1 cellular context compared by ENCODE assay signal in the genomic region with DNA sequence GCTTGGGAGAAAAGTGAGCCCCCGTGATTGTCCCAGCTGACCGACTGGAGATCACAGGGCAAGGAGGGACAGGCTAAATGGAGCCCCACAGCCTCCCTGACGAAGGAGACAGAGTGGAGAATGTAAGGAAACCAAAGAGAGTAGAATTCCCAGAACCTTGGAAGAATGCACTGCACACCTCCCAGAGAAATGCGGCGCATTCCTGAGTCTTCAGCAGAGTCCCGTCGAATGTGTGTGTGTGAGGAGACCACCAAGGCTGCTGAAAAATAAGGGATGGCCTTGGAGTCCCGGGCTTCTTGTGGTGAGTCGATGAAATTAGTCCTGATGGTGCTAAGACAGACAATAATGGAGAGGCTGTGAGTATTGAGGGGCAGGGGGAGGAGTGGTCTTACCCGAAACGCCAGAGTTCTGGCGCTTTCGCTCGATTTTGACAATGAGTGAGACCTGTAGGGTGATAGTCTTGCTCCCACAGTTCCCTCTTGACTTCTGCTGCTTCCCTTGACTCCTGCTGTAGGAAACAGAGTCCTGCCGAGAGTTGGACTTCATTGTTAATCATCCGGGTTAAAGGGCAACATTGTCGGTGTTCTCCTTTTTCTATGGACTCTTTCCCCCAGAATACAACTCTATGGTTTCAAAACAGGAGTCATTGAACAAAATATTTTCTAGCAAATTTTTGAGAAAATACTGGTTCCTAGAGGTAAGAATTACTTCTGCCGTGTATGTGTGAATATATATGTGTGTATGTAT.
TF ChIP-seq lines count a peak whose summit lies in the region.

No MANE protein-coding gene starts in this region.

TF ChIP-seq in K562, 482 proteins besides CTCF, POLR2A, EP300 and RAD21:
- TF ChIP-seq CAMTA2 (CRISPR knock-in tag; conservative IDR thresholded peaks at IDR 0.05): no peak
- TF ChIP-seq NR2C1 (IDR thresholded peaks at IDR 0.05): peak; percentile 58; the same call in 1 of the 2 replicates
- 0 out of 2 replicates have a peak, but pooled peaks have one; percentile 29 for TF ChIP-seq NR2C1 (tag; IDR thresholded peaks at IDR 0.05)
- TF ChIP-seq GABPA (tag; conservative IDR thresholded peaks at IDR 0.05; ENCODE audit: low read depth): 0 out of 2 replicates have a peak, but pooled peaks have one; percentile 23
- no peak for TF ChIP-seq HDAC2 (IDR thresholded peaks at IDR 0.05)
- TF ChIP-seq NR2C2 (CRISPR knock-in tag; IDR thresholded peaks at IDR 0.05): no peak
- peak; percentile 23; the same call in 1 of the 2 replicates for TF ChIP-seq NR2C2 (tag; IDR thresholded peaks at IDR 0.05)
- TF ChIP-seq CC2D1A (IDR thresholded peaks at IDR 0.05): no peak
